ENCODE assay signal across 20 cellular contexts in the genomic region with DNA sequence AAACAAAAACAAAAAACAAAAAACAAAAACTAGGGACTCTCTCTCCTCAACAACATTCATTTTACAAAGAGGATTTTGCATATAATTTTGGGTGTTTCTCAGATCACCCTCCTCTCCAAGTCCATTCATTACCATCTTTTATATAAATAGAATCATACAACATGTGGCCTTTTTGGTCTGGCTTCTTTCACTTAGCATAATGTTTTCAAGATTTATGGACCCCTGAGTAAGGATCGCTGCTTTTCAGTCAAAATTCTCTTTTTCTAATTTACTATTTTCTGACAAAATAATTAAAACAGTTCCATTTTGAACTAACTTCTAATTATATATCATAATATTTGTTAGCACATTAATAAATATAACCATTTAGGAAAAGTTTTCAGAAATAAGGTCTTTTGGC.
"Had no signal": no experiment of that assay in that cellular context is flagged by ENCODE, and none has a peak within 500 bp of the region (broad histone marks: within the 10 kb centered on the region; RNA-seq: fewer than 3 reads in every experiment).

No MANE protein-coding gene starts in this region.

- H3K36me3 ChIP-seq: colonic mucosa, esophagus muscularis mucosa, gastrocnemius medialis, heart right ventricle, left lung, lower lobe of right lung had no signal

- H3K4me3 ChIP-seq: colonic mucosa, esophagus muscularis mucosa, gastrocnemius medialis, heart right ventricle, left lung, lower lobe of right lung, mucosa of descending colon had no signal

- H3K27ac ChIP-seq: colonic mucosa, esophagus muscularis mucosa, gastrocnemius medialis, heart right ventricle, left lung, lower lobe of right lung had no signal

- H3K27me3 ChIP-seq: colonic mucosa, esophagus muscularis mucosa, gastrocnemius medialis, heart right ventricle, left lung had no signal

- H3K4me1 ChIP-seq: colonic mucosa, gastrocnemius medialis, heart right ventricle, left lung, lower lobe of right lung had no signal

- H3K9me3 ChIP-seq: colonic mucosa, esophagus muscularis mucosa, gastrocnemius medialis, heart right ventricle, left lung, lower lobe of right lung, mucosa of descending colon had no signal

- ATAC-seq: effector memory CD8-positive, alpha-beta T cell; gastrocnemius medialis; heart right ventricle; left cardiac atrium; left lung; left ventricle myocardium superior; lower lobe of right lung; mucosa of descending colon had no signal

- DNase-seq: colonic mucosa; cortex of kidney; effector CD8-positive, alpha-beta T cell; effector memory CD8-positive, alpha-beta T cell; endodermal cell; foreskin fibroblast; foreskin melanocyte; gastrocnemius medialis; glutamatergic neuron; head of caudate nucleus; heart right ventricle; hippocampal formation; left cardiac atrium; left lung; left ventricle myocardium superior; lower lobe of right lung; mesenchymal stem cell; mucosa of descending colon; naive B cell had no signal
